21 cellular contexts compared by ENCODE assay signal in genomic region chr4:58502839-58503238, GRCh38.
"Had no signal": no experiment of that assay in that cellular context is flagged by ENCODE, and none has a peak within 500 bp of the region (broad histone marks: within the 10 kb centered on the region; RNA-seq: fewer than 3 reads in every experiment).

No MANE protein-coding gene starts in this region.

- H3K4me1 ChIP-seq: adrenal gland, colonic mucosa, esophagus muscularis mucosa, testis, uterus had no signal

- ATAC-seq: activated CD8-positive, alpha-beta T cell treated with anti-CD3 and anti-CD28 coated beads, Interleukin-2, amount 10 ng/mL, durations not matched to agents 7 days and 5 days; activated T-helper 17 cell treated with anti-CD3 and anti-CD28 coated beads, Interleukin-2, amount 50 U/mL, for 72 hours; natural killer cell treated with Interleukin-12 subunit alpha and Interleukin-12 subunit beta and Interleukin-15 and Interleukin-18, amount 100 ng/mL, for 72 hours had no signal

- H3K27ac ChIP-seq: adrenal gland, colonic mucosa, dorsolateral prefrontal cortex, esophagus muscularis mucosa, sigmoid colon, testis, uterus had no signal

- H3K4me3 ChIP-seq: adrenal gland, colonic mucosa, dorsolateral prefrontal cortex, esophagus muscularis mucosa, sigmoid colon, testis, uterus had no signal

- FAIRE-seq: astrocyte, frontal cortex had no signal

- H3K9me3 ChIP-seq: adrenal gland, colonic mucosa, esophagus muscularis mucosa, sigmoid colon, testis, uterus had no signal

- DNase-seq: activated CD4-positive, alpha-beta T cell treated with anti-CD3 and anti-CD28 coated beads for 1 hour; activated CD4-positive, alpha-beta T cell treated with anti-CD3 and anti-CD28 coated beads, Interleukin-2, amount 50 U/mL, for 1 hour; activated CD8-positive, alpha-beta T cell treated with anti-CD3 and anti-CD28 coated beads, Interleukin-2, amount 10 ng/mL, durations not matched to agents 7 days and 5 days; activated naive CD4-positive, alpha-beta T cell; activated T-cell treated with anti-CD3 and anti-CD28 coated beads, Interleukin-2, amount 50 U/mL, for 1 hour; adrenal gland; colonic mucosa; dorsolateral prefrontal cortex; hypothalamus; retina; sigmoid colon; stimulated activated CD4-positive, alpha-beta T cell treated with anti-CD3 and anti-CD28 coated beads, Interleukin-4, amount 100 ng/mL, for 1 hour; stimulated activated naive CD4-positive, alpha-beta T cell; testis; trophoblast cell; uterus had no signal

- H3K27me3 ChIP-seq: adrenal gland, colonic mucosa, dorsolateral prefrontal cortex, esophagus muscularis mucosa, sigmoid colon, testis, uterus had no signal

- H3K36me3 ChIP-seq: adrenal gland, colonic mucosa, esophagus muscularis mucosa, sigmoid colon, uterus had no signal
